17 cellular contexts compared by ENCODE assay signal in the genomic region with DNA sequence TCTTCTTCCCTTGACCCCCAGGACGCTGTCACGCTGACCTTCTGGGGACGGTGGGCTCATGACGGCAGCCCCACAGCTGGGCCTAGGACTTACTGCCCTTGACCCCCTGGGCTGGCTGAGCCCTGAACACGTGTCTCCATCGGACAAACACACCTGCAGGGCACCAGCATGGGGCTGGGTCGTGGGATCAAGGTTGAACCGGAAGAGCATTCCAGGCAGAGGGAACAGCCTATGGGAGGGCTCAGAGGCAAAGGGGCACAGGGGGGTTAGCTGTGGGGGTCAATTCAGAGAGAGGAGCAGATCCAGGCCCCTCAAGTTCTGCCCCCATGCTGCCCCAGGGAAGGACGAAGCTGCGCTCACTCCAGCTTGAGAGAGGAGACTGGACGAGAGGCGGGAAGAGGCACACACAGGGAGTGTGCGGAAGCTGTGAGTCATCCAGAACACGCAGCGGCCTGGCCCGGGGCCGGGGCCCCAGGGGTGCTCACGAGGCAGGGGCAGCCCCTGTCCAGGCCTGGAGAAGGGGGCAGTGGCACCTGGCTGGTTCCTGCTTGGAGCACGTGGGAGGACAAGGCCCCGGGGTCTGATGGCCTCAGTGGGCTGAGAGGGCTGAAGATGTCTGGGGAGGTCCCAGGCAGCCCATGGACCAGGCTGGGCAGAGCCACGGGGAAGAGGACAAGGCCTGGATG. TPM values are rescaled to one million over a fixed set of nuclear protein-coding genes. Genes with fewer than 3 reads are reported as not detected.
DNase-seq lines count a peak whose midpoint lies in the region; ATAC-seq, FAIRE-seq and TF ChIP-seq lines count a peak whose summit lies in the region.
"Had no signal": no experiment of that assay in that cellular context is flagged by ENCODE, and none has a peak within 500 bp of the region (broad histone marks: within the 10 kb centered on the region; RNA-seq: fewer than 3 reads in every experiment).

No MANE protein-coding gene starts in this region.

- H3K4me3 Mint-ChIP-seq in mesothelial cell of epicardium, result no peak overlapping the region
- H3K4me3 Mint-ChIP-seq: activated CD4-positive, alpha-beta T cell treated with anti-CD3 and anti-CD28 coated beads, Interleukin-2, amount 10 ng/mL, durations not matched to agents 7 days and 5 days; brain; T-cell had no signal

- no peaks in the 10 kb centered on the region for H3K4me1 Mint-ChIP-seq in mesothelial cell of epicardium
- H3K4me1 Mint-ChIP-seq: activated CD4-positive, alpha-beta T cell treated with anti-CD3 and anti-CD28 coated beads, Interleukin-2, amount 10 ng/mL, durations not matched to agents 7 days and 5 days; brain; T-cell had no signal

- intact Hi-C loops in kidney (cut with DNase I), result no loop called here

- in situ Hi-C loops in KBM-7 (cut with MboI; ENCODE audit: low pct_unique_long_range_greater_than_20kb, low sequenced_read_pairs), result no loop called here

- ATAC-seq in HG03354 (IDR thresholded peaks at IDR 0.05; ENCODE audit: poor library complexity, severe bottlenecking, unreplicated experiment) (no peak), GM19463 (IDR thresholded peaks at IDR 0.05; ENCODE audit: unreplicated experiment) (no peak)
- ATAC-seq: T-cell had no signal

- H3K27ac Mint-ChIP-seq in mesothelial cell of epicardium, result no peak overlapping the region
- H3K27ac Mint-ChIP-seq: activated CD4-positive, alpha-beta T cell treated with anti-CD3 and anti-CD28 coated beads, Interleukin-2, amount 10 ng/mL, durations not matched to agents 7 days and 5 days; brain; T-cell had no signal

- H3K4me1 ChIP-seq in adipocyte (ENCODE audit: control insufficient read depth, insufficient read depth, low read length) (peaks cover 3% of the 10 kb centered on the region), kidney (ENCODE audit: control insufficient read depth in 1 of 2, insufficient read depth in 1 of 2, low read depth in 1 of 2, low read length in 2 of 2) (peaks cover 0 to 6% of the 10 kb centered on the region in 2 donors)

- no peaks in the 10 kb centered on the region for H3K36me3 ChIP-seq in adipocyte (ENCODE audit: control insufficient read depth, insufficient read depth, low read length, severe bottlenecking)
- H3K36me3 ChIP-seq in kidney (ENCODE audit: control insufficient read depth in 1 of 2, insufficient read depth in 2 of 2, low read length in 2 of 2), result no peaks in the 10 kb centered on the region
- H3K36me3 ChIP-seq: upper lobe of left lung had no signal

- peak overlapping the region; percentile 70 for H3K27ac ChIP-seq in C4-2B
- peak overlapping the region in 1 of 2 donors; percentile 22 for H3K27ac ChIP-seq in kidney (ENCODE audit: low read depth in 2 of 2, low read length in 2 of 2)
- H3K27ac ChIP-seq: upper lobe of left lung had no signal

- no peak for FAIRE-seq in kidney (lab: Jason Lieb, UNC)

- H3K27me3 ChIP-seq in adipocyte (replicated peaks; ENCODE audit: control insufficient read depth, insufficient read depth, low read length), result peaks cover 24% of the 10 kb centered on the region

- no peaks in the 10 kb centered on the region for H3K36me3 Mint-ChIP-seq in mesothelial cell of epicardium

- TF ChIP-seq CTCF in C4-2B (conservative IDR thresholded peaks at IDR 0.05) (no peak), kidney (IDR thresholded peaks at IDR 0.05; ENCODE audit: borderline replicate concordance, extremely low read depth, insufficient read depth) (no peak), mesothelial cell of epicardium (IDR thresholded peaks at IDR 0.05; ENCODE audit: unreplicated experiment) (no peak)

- peaks cover 11% of the 10 kb centered on the region for H3K9me3 Mint-ChIP-seq in mesothelial cell of epicardium

- H3K4me3 ChIP-seq in adipocyte (ENCODE audit: low read length), result no peak overlapping the region
- no peak overlapping the region for H3K4me3 ChIP-seq in kidney (ENCODE audit: low read length in 2 of 2)
- H3K4me3 ChIP-seq: upper lobe of left lung had no signal

- DNase-seq in KBM-7 (peak; percentile 33), adipocyte (ENCODE audit: low read depth) (peak; percentile 8), kidney (peak; percentile 94), mesothelial cell of epicardium (ENCODE audit: low spot score in 2 of 2, unreplicated experiment in 2 of 2) (no peak)
- DNase-seq in stimulated activated CD4-positive, alpha-beta T cell treated with anti-CD3 and anti-CD28 coated beads, Interleukin-4, amount 100 ng/mL, for 1 hour, result no peak
- DNase-seq: activated CD4-positive, alpha-beta T cell treated with anti-CD3 and anti-CD28 coated beads, Interleukin-2, amount 10 ng/mL, durations not matched to agents 7 days and 5 days; activated effector memory CD4-positive, alpha-beta T cell treated with anti-CD3 and anti-CD28 coated beads, Interleukin-2, amount 50 U/mL, for 16 hours; NCI-H2081 treated with DMSO at 0.1 percent for 48 hours; stimulated activated CD4-positive, alpha-beta T cell treated with anti-CD3 and anti-CD28 coated beads, Interleukin-15, amount 100 ng/mL, for 24 hours; T-cell had no signal

- peaks cover 24% of the 10 kb centered on the region for H3K27me3 Mint-ChIP-seq in mesothelial cell of epicardium (ENCODE audit: low read depth)
- H3K27me3 Mint-ChIP-seq: activated CD4-positive, alpha-beta T cell treated with anti-CD3 and anti-CD28 coated beads, Interleukin-2, amount 10 ng/mL, durations not matched to agents 7 days and 5 days had no signal

- no peak overlapping the region for H3K9ac ChIP-seq in adipocyte (ENCODE audit: low read length)
- H3K9ac ChIP-seq in kidney (ENCODE audit: low read length in 2 of 2), result no peak overlapping the region

- peaks cover 26% of the 10 kb centered on the region for H3K9me3 ChIP-seq in adipocyte (ENCODE audit: control insufficient read depth, low read length)
- H3K9me3 ChIP-seq in kidney (ENCODE audit: control insufficient read depth in 1 of 2, low read length in 2 of 2), result peaks cover 2 to 14% of the 10 kb centered on the region in 2 donors

RNA-seq across cellular contexts. Expression of a gene that starts 9.9 kb away (rescaled TPM):
- 6.7 TPM for total RNA-seq in kidney
- polyA plus RNA-seq in kidney (ENCODE audit: insufficient read depth, low read depth, low replicate concordance), result not detected
- not detected in 3 replicates for total RNA-seq in mesothelial cell of epicardium
- total RNA-seq: activated CD4-positive, alpha-beta T cell treated with anti-CD3 and anti-CD28 coated beads, Interleukin-2, amount 10 ng/mL, durations not matched to agents 7 days and 5 days; osteocyte; T-cell; upper lobe of left lung had no signal

RNA-seq across cellular contexts. Expression of a gene that starts 13.6 kb away (rescaled TPM):
- total RNA-seq in kidney, result not detected
- polyA plus RNA-seq in kidney (ENCODE audit: insufficient read depth, low read depth, low replicate concordance), result not detected
- 0.20 TPM in 1 of 3 replicates, not detected in the others for total RNA-seq in mesothelial cell of epicardium
- total RNA-seq: activated CD4-positive, alpha-beta T cell treated with anti-CD3 and anti-CD28 coated beads, Interleukin-2, amount 10 ng/mL, durations not matched to agents 7 days and 5 days; LHCN-M2; osteocyte; T-cell had no signal

Comparison
In these comparisons a context has a peak if more than half of its experiments do, and no peak if none do; other contexts are left out.
1. DNase-seq: peak in KBM-7 (single experiment), adipocyte (single experiment) and kidney (single experiment); none in mesothelial cell of epicardium (0 of 2) and stimulated activated CD4-positive, alpha-beta T cell treated with anti-CD3 and anti-CD28 coated beads, Interleukin-4, amount 100 ng/mL, for 1 hour (single experiment).